In genomic region chrX:100682939-100683338, GRCh38 we compare ENCODE assay signal across 2 cellular contexts.
TF ChIP-seq lines count a peak whose summit lies in the region.

No MANE protein-coding gene starts in this region.

TF ChIP-seq in GM23338, 12 proteins besides CTCF, POLR2A, EP300 and RAD21:
- no peak for TF ChIP-seq REST (IDR thresholded peaks at IDR 0.05; ENCODE audit: unreplicated experiment)
- no peak for TF ChIP-seq NANOG (IDR thresholded peaks at IDR 0.05; ENCODE audit: borderline replicate concordance)
- TF ChIP-seq ZNF462 (CRISPR knock-in tag; IDR thresholded peaks at IDR 0.05) = no peak
TF ChIP-seq in GM23338: peak in this region for 0.

TF ChIP-seq in liver, 16 proteins besides CTCF, POLR2A, EP300 and RAD21 (continued from another document):
- TF ChIP-seq ATF3 (IDR thresholded peaks at IDR 0.05) = no peak
- TF ChIP-seq FOXA1 (IDR thresholded peaks at IDR 0.05) = no peak
- TF ChIP-seq HNF4A (conservative IDR thresholded peaks at IDR 0.05) = peak in 1 of 2 donors; percentile 7
- no peak for TF ChIP-seq ZBTB33 (IDR thresholded peaks at IDR 0.05)
- TF ChIP-seq GABPA (IDR thresholded peaks at IDR 0.05 in 1 of 2, conservative IDR thresholded peaks at IDR 0.05 in 1 of 2) = no peak
